Comparison of ENCODE assay signal across 8 cellular contexts in genomic region chr2:25314514-25315315, GRCh38. TPM values are rescaled to one million over a fixed set of nuclear protein-coding genes. Genes with fewer than 3 reads are reported as not detected.
DNase-seq lines count a peak whose midpoint lies in the region; ATAC-seq and TF ChIP-seq lines count a peak whose summit lies in the region.

No MANE protein-coding gene starts in this region.

- H3K4me3 ChIP-seq in OCI-LY7 (ENCODE audit: low read depth, low read length, poor library complexity, severe bottlenecking) (no peak overlapping the region), brain microvascular endothelial cell (ENCODE audit: low read depth, low read length) (no peak overlapping the region)

- ATAC-seq in GM18907 (IDR thresholded peaks at IDR 0.05; ENCODE audit: unreplicated experiment) (peak; percentile 74), HG03064 (IDR thresholded peaks at IDR 0.05; ENCODE audit: low read depth, unreplicated experiment) (peak; percentile 64), HG03135 (IDR thresholded peaks at IDR 0.05; ENCODE audit: unreplicated experiment) (no peak)

- H3K27me3 ChIP-seq in brain microvascular endothelial cell (replicated peaks) = no peaks in the 10 kb centered on the region

- POLR2A ChIA-PET in OCI-LY7 (lab: Charles Lee) = interaction anchor here (0.8 kb wide), 1 partner anchor 20 kb away, joined by 3 read pairs; no protein-coding TSS in a partner anchor

- in situ Hi-C loops in brain microvascular endothelial cell (cut with HindIII; ENCODE audit: low pct_ligation_motif_present, low sequenced_read_pairs) = no loop called here

- no TSS peak for BruUV-seq in OCI-LY7 (replicated peaks; lab: Mats Ljungman, UMichigan)

- intact Hi-C loops in OCI-LY7 (cut with micrococcal nuclease; ENCODE audit: unreplicated experiment) = no loop called here

- CTCF ChIA-PET in OCI-LY7 (lab: Charles Lee; ENCODE audit: unreplicated experiment) = interaction anchor here (0.9 kb wide), 1 partner anchor 20 kb away, joined by 3 read pairs; no protein-coding TSS in a partner anchor

- peak overlapping the region; percentile 45 for H2AFZ ChIP-seq in OCI-LY7 (ENCODE audit: low read length)

- H3K36me3 ChIP-seq in OCI-LY7 (ENCODE audit: insufficient read depth, low read length) = no peaks in the 10 kb centered on the region
- H3K36me3 ChIP-seq in brain microvascular endothelial cell (replicated peaks) = no peaks in the 10 kb centered on the region

- H3K4me1 ChIP-seq in OCI-LY7 (ENCODE audit: insufficient read depth, low read length, poor library complexity, severe bottlenecking) = peaks cover 16% of the 10 kb centered on the region

- H3K79me2 ChIP-seq in OCI-LY7 (ENCODE audit: insufficient read depth, low read depth, low read length) = no peaks in the 10 kb centered on the region

- peak; percentile 54 for DNase-seq in OCI-LY7 (ENCODE audit: low spot score)
- DNase-seq in activated naive CD4-positive, alpha-beta T cell (lab: John Stamatoyannopoulos, UW) = peak; percentile 21 to 55 (median 42)
- peak; percentile 71 for DNase-seq in iPS DF 19.7 (ENCODE audit: low read depth, low spot score)
- peak; percentile 79 to 97 (median 82) for DNase-seq in stimulated activated CD4-positive, alpha-beta T cell treated with anti-CD3 and anti-CD28 coated beads, Interleukin-1b, Interleukin-23, amount 100 ng/mL, for 24 hours (ENCODE audit: low read depth in 4 of 4, low spot score in 1 of 4)
- DNase-seq in brain microvascular endothelial cell = no peak

- H3K9me3 ChIP-seq in OCI-LY7 (ENCODE audit: low read length) = no peaks in the 10 kb centered on the region

- H3K9me2 ChIP-seq in OCI-LY7 (ENCODE audit: insufficient read depth, low read length) = no peaks in the 10 kb centered on the region

- peak overlapping the region; percentile 16; the same call in 1 of the 2 replicates for H3K4me2 ChIP-seq in OCI-LY7 (ENCODE audit: low read length)

- no peaks in the 10 kb centered on the region for H4K20me1 ChIP-seq in OCI-LY7 (ENCODE audit: insufficient read depth, low read length)

- H3K27ac ChIP-seq in OCI-LY7 (ENCODE audit: low read depth, low read length, poor library complexity, severe bottlenecking) (no peak overlapping the region), brain microvascular endothelial cell (no peak overlapping the region)

- TF ChIP-seq CTCF in OCI-LY7 (conservative IDR thresholded peaks at IDR 0.05; ENCODE audit: low read length) (no peak), brain microvascular endothelial cell (IDR thresholded peaks at IDR 0.05; ENCODE audit: low read depth, low read length, missing control alignments) (no peak)

RNA-seq across cellular contexts. Expression of gene DNMT3A, which starts 27.0 kb away (rescaled TPM):
- 2.6 and 2.8 TPM in 2 replicates for total RNA-seq in OCI-LY7 (2014; rRNA removed; shearing (Covaris generic))
- 7.2 and 7.3 TPM in 2 replicates for total RNA-seq in OCI-LY7 (2022)
